ENCODE assay signal across 8 cellular contexts in genomic region chr16:11796227-11797165, GRCh38. TPM values are rescaled to one million over a fixed set of nuclear protein-coding genes. Genes with fewer than 3 reads are reported as not detected.
A peak's percentile ranks its signal among the peaks of the same experiment; 100 is the strongest.
DNase-seq lines count a peak whose midpoint lies in the region; ATAC-seq and TF ChIP-seq lines count a peak whose summit lies in the region.

No MANE protein-coding gene starts in this region.

- peak overlapping the region; percentile 95 for H3K27ac ChIP-seq in upper lobe of right lung

- TF ChIP-seq CTCF in fibroblast of villous mesenchyme (IDR thresholded peaks at IDR 0.05; ENCODE audit: insufficient read depth, low read depth, low read length) (no peak), upper lobe of right lung (IDR thresholded peaks at IDR 0.05) (no peak)

- POLR2A ChIA-PET in naive thymus-derived CD8-positive, alpha-beta T cell (lab: Charles Lee): interaction anchor here (0.6 to 4.3 kb wide), 17 partner anchors 11 to 571 kb away, joined by 3 to 60 read pairs (median 5); partner anchors contain the start of genes RSL1D1, SOCS1 and TXNDC11

- ATAC-seq in GM19328 (IDR thresholded peaks at IDR 0.05; ENCODE audit: unreplicated experiment) (peak; percentile 15), upper lobe of right lung (peak; percentile 40)
- ATAC-seq in naive thymus-derived CD8-positive, alpha-beta T cell: peak in 1 of 2 donors; percentile 1

- intact Hi-C loops in activated T-helper 2 cell treated with anti-CD3 and anti-CD28 coated beads, Interferon-gamma antibody, Interleukin-2, Interleukin-4, amounts not matched to agents 10 μg/mL and 5 μg/mL and 100 μg/mL, durations not matched to agents 14 hours and 24 hours and 36 hours (cut with micrococcal nuclease): loop anchor here (1.0 to 10.0 kb wide), 7 partner anchors 13 to 854 kb away; partner anchors contain the start of genes CLEC16A, DEXI, RSL1D1 and SOCS1
- intact Hi-C loops in upper lobe of right lung (cut with DNase I): no loop called here

- no peaks in the 10 kb centered on the region for H3K9me3 Mint-ChIP-seq in IgD-negative memory B cell
- no peaks in the 10 kb centered on the region for H3K9me3 Mint-ChIP-seq in activated T-helper 2 cell treated with anti-CD3 and anti-CD28 coated beads, Interferon-gamma antibody, Interleukin-2, Interleukin-4, amounts not matched to agents 10 μg/mL and 5 μg/mL and 100 μg/mL, durations not matched to agents 14 hours and 24 hours and 36 hours
- H3K9me3 Mint-ChIP-seq in naive thymus-derived CD8-positive, alpha-beta T cell: no peaks in the 10 kb centered on the region

- peaks cover 56 to 61% (median 59%) of the 10 kb centered on the region in 3 donors for H3K4me1 Mint-ChIP-seq in IgD-negative memory B cell
- H3K4me1 Mint-ChIP-seq in activated T-helper 2 cell treated with anti-CD3 and anti-CD28 coated beads, Interferon-gamma antibody, Interleukin-2, Interleukin-4, amounts not matched to agents 10 μg/mL and 5 μg/mL and 100 μg/mL, durations not matched to agents 14 hours and 24 hours and 36 hours (ENCODE audit: low read depth): peaks cover 72% of the 10 kb centered on the region
- H3K4me1 Mint-ChIP-seq in naive thymus-derived CD8-positive, alpha-beta T cell: peaks cover 41 to 82% (median 81%) of the 10 kb centered on the region in 4 donors

- H3K4me3 ChIP-seq in fibroblast of villous mesenchyme (ENCODE audit: low read depth, low read length) (peak overlapping the region; percentile 84), upper lobe of right lung (peak overlapping the region; percentile 96)

- no peaks in the 10 kb centered on the region for H3K36me3 ChIP-seq in upper lobe of right lung

- peaks cover 67% of the 10 kb centered on the region for H3K4me1 ChIP-seq in upper lobe of right lung

- DNase-seq in AG08396 (ENCODE audit: low spot score): peak; percentile 68
- DNase-seq in activated T-helper 2 cell treated with anti-CD3 and anti-CD28 coated beads, Interferon-gamma antibody, Interleukin-2, Interleukin-4, amounts not matched to agents 10 μg/mL and 5 μg/mL and 100 μg/mL, durations not matched to agents 14 hours and 24 hours and 36 hours (ENCODE audit: low spot score): no peak
- DNase-seq in fibroblast of villous mesenchyme (ENCODE audit: low read depth): peak; percentile 73
- DNase-seq in naive thymus-derived CD8-positive, alpha-beta T cell: peak in 8 of 10 donors; percentile 16 to 44 (median 32)
- DNase-seq in upper lobe of right lung: peak; percentile 85
- no peak for DNase-seq in GDM1 (lab: John Stamatoyannopoulos, UW)

- peak overlapping the region; percentile 64 to 98 (median 94) for H3K4me3 Mint-ChIP-seq in IgD-negative memory B cell
- H3K4me3 Mint-ChIP-seq in activated T-helper 2 cell treated with anti-CD3 and anti-CD28 coated beads, Interferon-gamma antibody, Interleukin-2, Interleukin-4, amounts not matched to agents 10 μg/mL and 5 μg/mL and 100 μg/mL, durations not matched to agents 14 hours and 24 hours and 36 hours (ENCODE audit: low read depth): peak overlapping the region; percentile 86
- peak overlapping the region; percentile 87 to 95 (median 92) for H3K4me3 Mint-ChIP-seq in naive thymus-derived CD8-positive, alpha-beta T cell

- peak overlapping the region; percentile 43 to 97 (median 92) for H3K27ac Mint-ChIP-seq in IgD-negative memory B cell
- H3K27ac Mint-ChIP-seq in activated T-helper 2 cell treated with anti-CD3 and anti-CD28 coated beads, Interferon-gamma antibody, Interleukin-2, Interleukin-4, amounts not matched to agents 10 μg/mL and 5 μg/mL and 100 μg/mL, durations not matched to agents 14 hours and 24 hours and 36 hours: peak overlapping the region; percentile 92
- peak overlapping the region; percentile 81 to 98 (median 95) for H3K27ac Mint-ChIP-seq in naive thymus-derived CD8-positive, alpha-beta T cell

- no peaks in the 10 kb centered on the region for H3K27me3 ChIP-seq in upper lobe of right lung

- no peaks in the 10 kb centered on the region for H3K36me3 Mint-ChIP-seq in IgD-negative memory B cell
- H3K36me3 Mint-ChIP-seq in activated T-helper 2 cell treated with anti-CD3 and anti-CD28 coated beads, Interferon-gamma antibody, Interleukin-2, Interleukin-4, amounts not matched to agents 10 μg/mL and 5 μg/mL and 100 μg/mL, durations not matched to agents 14 hours and 24 hours and 36 hours (ENCODE audit: low read depth): peaks cover 66% of the 10 kb centered on the region
- peaks cover 0 to 7% (median 0%) of the 10 kb centered on the region in 3 donors for H3K36me3 Mint-ChIP-seq in naive thymus-derived CD8-positive, alpha-beta T cell

- H3K27me3 Mint-ChIP-seq in IgD-negative memory B cell: no peaks in the 10 kb centered on the region
- no peaks in the 10 kb centered on the region for H3K27me3 Mint-ChIP-seq in activated T-helper 2 cell treated with anti-CD3 and anti-CD28 coated beads, Interferon-gamma antibody, Interleukin-2, Interleukin-4, amounts not matched to agents 10 μg/mL and 5 μg/mL and 100 μg/mL, durations not matched to agents 14 hours and 24 hours and 36 hours (ENCODE audit: low read depth)
- H3K27me3 Mint-ChIP-seq in naive thymus-derived CD8-positive, alpha-beta T cell: no peaks in the 10 kb centered on the region

- no peaks in the 10 kb centered on the region for H3K9me3 ChIP-seq in upper lobe of right lung

RNA-seq across cellular contexts. Expression of gene ZC3H7A, which starts 0.6 kb away (rescaled TPM):
- polyA plus RNA-seq in IgD-negative memory B cell: 37.5 TPM
- total RNA-seq in activated T-helper 2 cell treated with anti-CD3 and anti-CD28 coated beads, Interferon-gamma antibody, Interleukin-2, Interleukin-4, amounts not matched to agents 10 μg/mL and 5 μg/mL and 100 μg/mL, durations not matched to agents 14 hours and 24 hours and 36 hours: 63.4 and 71.1 TPM in 2 replicates
- total RNA-seq in fibroblast of villous mesenchyme: 39.0 and 59.2 TPM in 2 replicates
- 10 to 100 TPM; 71.0 to 72.2 TPM for total RNA-seq in naive thymus-derived CD8-positive, alpha-beta T cell
- 10 to 100 TPM; 29.7 to 35.1 (median 32.3) TPM for polyA plus RNA-seq in naive thymus-derived CD8-positive, alpha-beta T cell
- total RNA-seq in upper lobe of right lung: 71.2 TPM

RNA-seq across cellular contexts. Expression of gene TXNDC11, which starts 53.8 kb away (rescaled TPM):
- 78.0 TPM for polyA plus RNA-seq in IgD-negative memory B cell
- 48.0 and 53.0 TPM in 2 replicates for total RNA-seq in activated T-helper 2 cell treated with anti-CD3 and anti-CD28 coated beads, Interferon-gamma antibody, Interleukin-2, Interleukin-4, amounts not matched to agents 10 μg/mL and 5 μg/mL and 100 μg/mL, durations not matched to agents 14 hours and 24 hours and 36 hours
- total RNA-seq in fibroblast of villous mesenchyme: 27.1 and 30.2 TPM in 2 replicates
- total RNA-seq in naive thymus-derived CD8-positive, alpha-beta T cell: 10 to 100 TPM; 35.3 to 41.8 TPM
- polyA plus RNA-seq in naive thymus-derived CD8-positive, alpha-beta T cell: 10 to 100 TPM; 31.8 to 46.8 (median 35.4) TPM
- total RNA-seq in upper lobe of right lung: 99.2 TPM

RNA-seq across cellular contexts. Expression of gene RSL1D1, which starts 54.8 kb away (rescaled TPM):
- polyA plus RNA-seq in IgD-negative memory B cell: 307 TPM
- 326 and 348 TPM in 2 replicates for total RNA-seq in activated T-helper 2 cell treated with anti-CD3 and anti-CD28 coated beads, Interferon-gamma antibody, Interleukin-2, Interleukin-4, amounts not matched to agents 10 μg/mL and 5 μg/mL and 100 μg/mL, durations not matched to agents 14 hours and 24 hours and 36 hours
- 57.7 and 117 TPM in 2 replicates for total RNA-seq in fibroblast of villous mesenchyme
- total RNA-seq in naive thymus-derived CD8-positive, alpha-beta T cell: 100 to 1,000 TPM; 238 to 252 TPM
- 100 to 1,000 TPM; 256 to 353 (median 337) TPM for polyA plus RNA-seq in naive thymus-derived CD8-positive, alpha-beta T cell
- 117 TPM for total RNA-seq in upper lobe of right lung

Comparison
In these comparisons a context has a peak if more than half of its experiments do, and no peak if none do; other contexts are left out.
1. DNase-seq: peak in AG08396 (single experiment), fibroblast of villous mesenchyme (single experiment), naive thymus-derived CD8-positive, alpha-beta T cell (8 of 10) and upper lobe of right lung (single experiment); none in activated T-helper 2 cell treated with anti-CD3 and anti-CD28 coated beads, Interferon-gamma antibody, Interleukin-2, Interleukin-4, amounts not matched to agents 10 μg/mL and 5 μg/mL and 100 μg/mL, durations not matched to agents 14 hours and 24 hours and 36 hours (single experiment) and GDM1 (single experiment).
2. Peak in every context shown above with its lines, with median percentiles within 50 percentile points of each other: H3K27ac Mint-ChIP-seq and H3K4me3 Mint-ChIP-seq.